11 cellular contexts compared by ENCODE assay signal in genomic region chr1:35287807-35288640, GRCh38. TPM values are rescaled to one million over a fixed set of nuclear protein-coding genes. Genes with fewer than 3 reads are reported as not detected.
DNase-seq lines count a peak whose midpoint lies in the region; ATAC-seq and TF ChIP-seq lines count a peak whose summit lies in the region.
"Had no signal": no experiment of that assay in that cellular context is flagged by ENCODE, and none has a peak within 500 bp of the region (broad histone marks: within the 10 kb centered on the region; RNA-seq: fewer than 3 reads in every experiment).

No MANE protein-coding gene starts in this region.

- H2BK15ac ChIP-seq in IMR-90 (ENCODE audit: low read depth, low read length), result no peak overlapping the region

- H2AFZ ChIP-seq in IMR-90 (replicated peaks; ENCODE audit: low read length, poor library complexity) (no peak overlapping the region), mammary epithelial cell (ENCODE audit: low read depth, low read length) (no peak overlapping the region)

- no peak overlapping the region for H3K4me3 ChIP-seq in IMR-90 (ENCODE audit: insufficient read depth, low read depth, low read length)
- no peak overlapping the region for H3K4me3 ChIP-seq in mammary epithelial cell (replicated peaks in 1 of 3; ENCODE audit: insufficient read depth in 1 of 3, low read depth in 2 of 3, low read length in 3 of 3)
- H3K4me3 ChIP-seq in A673 (ENCODE audit: low read depth, low read length, poor library complexity, severe bottlenecking), result no peak overlapping the region

- peak overlapping the region; percentile 49 for H3K27ac Mint-ChIP-seq in mesothelial cell of epicardium

- H3K14ac ChIP-seq in IMR-90 (replicated peaks; ENCODE audit: low read depth, low read length), result no peak overlapping the region

- BruUV-seq in IMR-90 (replicated peaks; lab: Mats Ljungman, UMichigan), result no TSS peak
- no TSS peak for BruUV-seq in mammary epithelial cell (replicated peaks; lab: Mats Ljungman, UMichigan)
- BruUV-seq in A673 (replicated peaks; lab: Mats Ljungman, UMichigan), result no TSS peak

- DNase-seq in AG20443 (ENCODE audit: low spot score) (peak; percentile 61), IMR-90 (peak; percentile 63), mammary epithelial cell (peak; percentile 60), mesothelial cell of epicardium (ENCODE audit: low spot score in 2 of 2, unreplicated experiment in 2 of 2) (no peak), NCI-H1092 treated with DMSO at 0.1 percent for 48 hours (lab: John Stamatoyannopoulos, UW) (no peak), NCI-H774 (lab: John Stamatoyannopoulos, UW) (no peak), A673 (ENCODE audit: low spot score) (no peak)
- DNase-seq: cerebellar nuclear complex; NCI-H526; stimulated activated CD4-positive, alpha-beta T cell treated with anti-CD3 and anti-CD28 coated beads, Interleukin-4, amount 100 ng/mL, for 24 hours had no signal

- TF ChIP-seq CTCF in IMR-90 (conservative IDR thresholded peaks at IDR 0.05; ENCODE audit: low read depth, low read length) (no peak), mammary epithelial cell (conservative IDR thresholded peaks at IDR 0.05 in 1 of 2, IDR thresholded peaks at IDR 0.05 in 1 of 2; ENCODE audit: extremely low read depth in 1 of 2, insufficient read depth in 1 of 2, low read depth in 1 of 2, low read length in 2 of 2) (no peak), mesothelial cell of epicardium (IDR thresholded peaks at IDR 0.05; ENCODE audit: unreplicated experiment) (no peak), A673 (conservative IDR thresholded peaks at IDR 0.05; ENCODE audit: low read depth, low read length) (no peak)

- no peak overlapping the region for H2AK5ac ChIP-seq in IMR-90 (ENCODE audit: low read depth, low read length)

- H2BK5ac ChIP-seq in IMR-90 (ENCODE audit: low read depth, low read length, poor library complexity, severe bottlenecking), result peak overlapping the region; percentile 46

- peaks cover 21% of the 10 kb centered on the region for H3K4me1 Mint-ChIP-seq in mesothelial cell of epicardium

- H3K4me3 Mint-ChIP-seq in mesothelial cell of epicardium, result no peak overlapping the region

- TF ChIP-seq RAD21 in IMR-90 (IDR thresholded peaks at IDR 0.05; ENCODE audit: low read length), result no peak

- no peak overlapping the region for H4K91ac ChIP-seq in IMR-90 (ENCODE audit: insufficient read depth, low read depth, low read length)

- peaks cover 82% of the 10 kb centered on the region for H3K79me2 ChIP-seq in mammary epithelial cell (ENCODE audit: insufficient read depth, low read length)

- intact Hi-C loops in IMR-90 (cut with micrococcal nuclease) (loop anchor here (5.0 kb wide), 1 partner anchor 66 kb away; no protein-coding TSS in a partner anchor), mammary epithelial cell (cut with micrococcal nuclease) (no loop called here), A673 (cut with micrococcal nuclease; ENCODE audit: unreplicated experiment) (no loop called here)

- ATAC-seq in IMR-90 (ENCODE audit: low read depth), result peak; percentile 92
- ATAC-seq in HG03521 (IDR thresholded peaks at IDR 0.05; ENCODE audit: unreplicated experiment), result no peak

- peak overlapping the region in 1 of 2 experiments; percentile 50; a peak in 1 of 4 replicates for H4K8ac ChIP-seq in IMR-90 (ENCODE audit: low read depth in 2 of 2, low read length in 2 of 2)

- H3K27ac ChIP-seq in IMR-90 (ENCODE audit: insufficient read depth, low read length) (0 out of 2 replicates have a peak overlapping the region, but pooled peaks have one; percentile 23), mammary epithelial cell (ENCODE audit: insufficient read depth, low read depth, low read length) (peak overlapping the region; percentile 71), A673 (ENCODE audit: low read depth, low read length, poor library complexity, severe bottlenecking) (no peak overlapping the region)

- H3K4ac ChIP-seq in IMR-90 (ENCODE audit: low read depth, low read length), result peak overlapping the region; percentile 24; the same call in 1 of the 2 replicates

- in situ Hi-C loops in IMR-90 (cut with MboI; ENCODE audit: low sequenced_read_pairs) (no loop called here), mammary epithelial cell (cut with MboI; ENCODE audit: low sequenced_read_pairs in 2 of 2) (no loop called here)

- no peak for TF ChIP-seq POLR2A in IMR-90 (IDR thresholded peaks at IDR 0.05; ENCODE audit: low read depth, low read length)

- peaks cover 11% of the 10 kb centered on the region for H3K36me3 ChIP-seq in IMR-90 (ENCODE audit: control insufficient read depth, insufficient read depth, low read length)
- peaks cover 2% of the 10 kb centered on the region for H3K36me3 ChIP-seq in mammary epithelial cell (ENCODE audit: insufficient read depth, low read length)
- peaks cover 21% of the 10 kb centered on the region for H3K36me3 ChIP-seq in A673 (ENCODE audit: insufficient read depth, low read length, poor library complexity, severe bottlenecking)

- no peak overlapping the region for H2BK20ac ChIP-seq in IMR-90 (ENCODE audit: low read depth, low read length)

- no CpG with 5 or more reads among the region's 9 CpGs for WGBS in IMR-90 (ENCODE audit: extremely low coverage in 2 of 2, insufficient read length in 1 of 2), 2 experiments
- 94% methylated on average over 9 of the region's 9 CpGs for WGBS in mammary epithelial cell (ENCODE audit: low coverage, missing lambda C conversion rate)

- peaks cover 10% of the 10 kb centered on the region for H3K9me3 Mint-ChIP-seq in mesothelial cell of epicardium

- peaks cover 38 to 49% of the 10 kb centered on the region in 2 experiments for H3K79me1 ChIP-seq in IMR-90 (ENCODE audit: low read depth in 1 of 2, low read length in 2 of 2)

- H3K4me2 ChIP-seq in IMR-90 (ENCODE audit: low read depth, low read length), result peak overlapping the region; percentile 70; the same call in 1 of the 2 replicates
- peak overlapping the region; percentile 56 for H3K4me2 ChIP-seq in mammary epithelial cell (ENCODE audit: insufficient read depth, low read depth, low read length)

- peak overlapping the region; percentile 48; the same call in 1 of the 2 replicates for H3K9ac ChIP-seq in IMR-90 (ENCODE audit: low read depth, low read length)
- H3K9ac ChIP-seq in mammary epithelial cell (ENCODE audit: insufficient read depth, low read length), result no peak overlapping the region

- H3K27me3 Mint-ChIP-seq in mesothelial cell of epicardium (ENCODE audit: low read depth), result no peaks in the 10 kb centered on the region

- no peak overlapping the region; the same call in 1 of the 2 replicates for H4K5ac ChIP-seq in IMR-90 (ENCODE audit: low read depth, low read length)

- dilution Hi-C loops in IMR-90 (cut with HindIII; ENCODE audit: low sequenced_read_pairs, unreplicated experiment), result no loop called here
- dilution Hi-C loops in mammary epithelial cell (cut with HindIII; ENCODE audit: low sequenced_read_pairs), result no loop called here

- peaks cover 21% of the 10 kb centered on the region for H3K36me3 Mint-ChIP-seq in mesothelial cell of epicardium

- no peak overlapping the region for H2BK120ac ChIP-seq in IMR-90 (ENCODE audit: low read depth, low read length)

- no peak overlapping the region; the same call in 1 of the 2 replicates for H3K18ac ChIP-seq in IMR-90 (ENCODE audit: low read depth, low read length)

- no peaks in the 10 kb centered on the region for H3K9me3 ChIP-seq in IMR-90 (ENCODE audit: control insufficient read depth, insufficient read depth, low read length)
- H3K9me3 ChIP-seq in mammary epithelial cell (replicated peaks; ENCODE audit: insufficient read depth, low read length), result peaks cover 8% of the 10 kb centered on the region
- peaks cover 7% of the 10 kb centered on the region for H3K9me3 ChIP-seq in A673 (ENCODE audit: low read depth, low read length, poor library complexity, severe bottlenecking)

- POLR2A ChIA-PET in IMR-90 (lab: Charles Lee; ENCODE audit: unreplicated experiment) (no interaction called here), A673 (lab: Charles Lee; ENCODE audit: low non-redundant PET) (no interaction called here)

- H3K56ac ChIP-seq in IMR-90 (ENCODE audit: extremely low read depth, insufficient read depth, low read length), result no peak overlapping the region

- CTCF ChIA-PET in IMR-90 (lab: Yijun Ruan, JAX) (interaction anchor here (0.6 to 1.4 kb wide), 2 partner anchors 9 to 85 kb away, joined by 3 to 4 read pairs; no protein-coding TSS in a partner anchor), mammary epithelial cell (lab: Charles Lee; ENCODE audit: low non-redundant PET) (interaction anchor here (0.8 kb wide), 1 partner anchor 529 kb away, joined by 7 read pairs; no protein-coding TSS in a partner anchor), A673 (lab: Charles Lee) (no interaction called here)

- H3K4me1 ChIP-seq in IMR-90 (ENCODE audit: control insufficient read depth, insufficient read depth, low read length) (peaks cover 7% of the 10 kb centered on the region), mammary epithelial cell (ENCODE audit: insufficient read depth, low read length) (peaks cover 18% of the 10 kb centered on the region), A673 (ENCODE audit: insufficient read depth, low read length, poor library complexity, severe bottlenecking) (no peaks in the 10 kb centered on the region)

- no peak overlapping the region for H2AK9ac ChIP-seq in IMR-90 (replicated peaks; ENCODE audit: low read depth, low read length, poor library complexity)

- H4K20me1 ChIP-seq in IMR-90 (ENCODE audit: insufficient read depth, low read length) (peaks cover 37% of the 10 kb centered on the region), mammary epithelial cell (ENCODE audit: insufficient read depth, low read length) (no peaks in the 10 kb centered on the region)

- no peaks in the 10 kb centered on the region for H3K27me3 ChIP-seq in IMR-90 (ENCODE audit: control insufficient read depth, insufficient read depth, low read length)
- no peaks in the 10 kb centered on the region for H3K27me3 ChIP-seq in mammary epithelial cell (ENCODE audit: insufficient read depth, low read length)
- no peaks in the 10 kb centered on the region for H3K27me3 ChIP-seq in A673 (replicated peaks; ENCODE audit: insufficient read depth, low read depth, low read length, poor library complexity)

- no peak overlapping the region for H3K23ac ChIP-seq in IMR-90 (ENCODE audit: low read depth, low read length)

- 0 out of 2 replicates have a peak, but pooled peaks cover 4% of the 10 kb centered on the region for H3K9me1 ChIP-seq in IMR-90 (ENCODE audit: insufficient read depth, low read length)

TF ChIP-seq in IMR-90, 13 proteins besides CTCF, POLR2A, EP300 and RAD21:
- TF ChIP-seq FOS (IDR thresholded peaks at IDR 0.05; ENCODE audit: low read depth, low read length) (peak; percentile 52), CEBPB (IDR thresholded peaks at IDR 0.05; ENCODE audit: low read depth, low read length) (no peak)
TF ChIP-seq in IMR-90: peak in this region for 1.

RNA-seq across cellular contexts. Expression of gene ZMYM4, which starts 19.5 kb away (rescaled TPM):
- total RNA-seq in IMR-90 (2012; rRNA removed) (53.8 and 56.9 TPM in 2 replicates), mammary epithelial cell (10 to 100 TPM; 34.3 to 47.9 TPM), mesothelial cell of epicardium (87.8 to 95.6 TPM (median 91.3 TPM) in 3 replicates), A673 (2021) (80.0 and 83.5 TPM in 2 replicates)
- polyA plus RNA-seq in IMR-90 (2012; rRNA removed) (11.2 and 14.7 TPM in 2 replicates), mammary epithelial cell (17.0 TPM)
- polyA plus RNA-seq in IMR-90 (2012; cell fraction: cytosol; rRNA removed), result 2.5 and 4.2 TPM in 2 replicates
- 2.4 and 27.3 TPM in 2 replicates for polyA plus RNA-seq in IMR-90 (2012; cell fraction: nucleus; rRNA removed; ENCODE audit: low replicate concordance)
- 36.7 TPM for polyA minus RNA-seq in mammary epithelial cell

Comparison
In these comparisons a context has a peak if more than half of its experiments do, and no peak if none do; other contexts are left out.
1. DNase-seq: peak in AG20443 (single experiment), IMR-90 (single experiment) and mammary epithelial cell (single experiment); none in mesothelial cell of epicardium (0 of 2), NCI-H1092 treated with DMSO at 0.1 percent for 48 hours (single experiment), NCI-H774 (single experiment) and A673 (single experiment).